1 cellular context compared by ENCODE assay signal in the genomic region with DNA sequence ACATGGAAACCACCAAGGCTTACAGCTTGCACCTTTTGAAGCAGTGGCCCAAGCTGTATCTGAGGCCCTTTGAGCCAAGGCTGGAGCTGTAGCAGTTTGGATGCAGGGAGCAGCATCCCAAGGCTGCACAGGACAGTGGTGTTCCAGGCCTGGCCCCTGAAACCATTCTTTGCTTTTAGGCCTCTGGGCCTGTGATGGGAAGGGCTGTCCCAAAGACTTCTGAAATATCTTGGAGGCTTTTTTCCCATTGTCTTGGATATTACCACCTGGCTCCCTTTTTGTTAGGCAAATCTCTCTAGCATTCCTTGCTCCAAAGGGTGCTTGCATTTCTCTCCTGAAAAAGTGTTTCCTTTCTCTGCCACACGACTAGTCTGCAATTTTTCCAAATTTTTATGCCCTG.
TF ChIP-seq lines count a peak whose summit lies in the region.

No MANE protein-coding gene starts in this region.

TF ChIP-seq in WTC11, 78 proteins besides CTCF, POLR2A, EP300 and RAD21:
- no peak for TF ChIP-seq FOXP1 (CRISPR knock-in tag; IDR thresholded peaks at IDR 0.05; ENCODE audit: borderline replicate concordance)
- TF ChIP-seq, protein P1, sequence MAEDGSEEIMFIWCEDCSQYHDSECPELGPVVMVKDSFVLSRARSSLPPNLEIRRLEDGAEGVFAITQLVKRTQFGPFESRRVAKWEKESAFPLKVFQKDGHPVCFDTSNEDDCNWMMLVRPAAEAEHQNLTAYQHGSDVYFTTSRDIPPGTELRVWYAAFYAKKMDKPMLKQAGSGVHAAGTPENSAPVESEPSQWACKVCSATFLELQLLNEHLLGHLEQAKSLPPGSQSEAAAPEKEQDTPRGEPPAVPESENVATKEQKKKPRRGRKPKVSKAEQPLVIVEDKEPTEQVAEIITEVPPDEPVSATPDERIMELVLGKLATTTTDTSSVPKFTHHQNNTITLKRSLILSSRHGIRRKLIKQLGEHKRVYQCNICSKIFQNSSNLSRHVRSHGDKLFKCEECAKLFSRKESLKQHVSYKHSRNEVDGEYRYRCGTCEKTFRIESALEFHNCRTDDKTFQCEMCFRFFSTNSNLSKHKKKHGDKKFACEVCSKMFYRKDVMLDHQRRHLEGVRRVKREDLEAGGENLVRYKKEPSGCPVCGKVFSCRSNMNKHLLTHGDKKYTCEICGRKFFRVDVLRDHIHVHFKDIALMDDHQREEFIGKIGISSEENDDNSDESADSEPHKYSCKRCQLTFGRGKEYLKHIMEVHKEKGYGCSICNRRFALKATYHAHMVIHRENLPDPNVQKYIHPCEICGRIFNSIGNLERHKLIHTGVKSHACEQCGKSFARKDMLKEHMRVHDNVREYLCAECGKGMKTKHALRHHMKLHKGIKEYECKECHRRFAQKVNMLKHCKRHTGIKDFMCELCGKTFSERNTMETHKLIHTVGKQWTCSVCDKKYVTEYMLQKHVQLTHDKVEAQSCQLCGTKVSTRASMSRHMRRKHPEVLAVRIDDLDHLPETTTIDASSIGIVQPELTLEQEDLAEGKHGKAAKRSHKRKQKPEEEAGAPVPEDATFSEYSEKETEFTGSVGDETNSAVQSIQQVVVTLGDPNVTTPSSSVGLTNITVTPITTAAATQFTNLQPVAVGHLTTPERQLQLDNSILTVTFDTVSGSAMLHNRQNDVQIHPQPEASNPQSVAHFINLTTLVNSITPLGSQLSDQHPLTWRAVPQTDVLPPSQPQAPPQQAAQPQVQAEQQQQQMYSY (CRISPR knock-in tag; IDR thresholded peaks at IDR 0.05): peak; percentile 58
- peak; percentile 15; the same call in 1 of the 2 replicates for TF ChIP-seq ZNF532 (CRISPR knock-in tag; IDR thresholded peaks at IDR 0.05; ENCODE audit: borderline replicate concordance)
- TF ChIP-seq, protein P2, sequence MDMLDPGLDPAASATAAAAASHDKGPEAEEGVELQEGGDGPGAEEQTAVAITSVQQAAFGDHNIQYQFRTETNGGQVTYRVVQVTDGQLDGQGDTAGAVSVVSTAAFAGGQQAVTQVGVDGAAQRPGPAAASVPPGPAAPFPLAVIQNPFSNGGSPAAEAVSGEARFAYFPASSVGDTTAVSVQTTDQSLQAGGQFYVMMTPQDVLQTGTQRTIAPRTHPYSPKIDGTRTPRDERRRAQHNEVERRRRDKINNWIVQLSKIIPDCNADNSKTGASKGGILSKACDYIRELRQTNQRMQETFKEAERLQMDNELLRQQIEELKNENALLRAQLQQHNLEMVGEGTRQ (CRISPR knock-in tag; IDR thresholded peaks at IDR 0.05): no peak
- TF ChIP-seq MXD4 (CRISPR knock-in tag; IDR thresholded peaks at IDR 0.05; ENCODE audit: borderline replicate concordance): no peak
TF ChIP-seq in WTC11: peak in this region for 2.
